1 cellular context compared by ENCODE assay signal in genomic region chr19:49453013-49453756, GRCh38.
A peak's percentile ranks its signal among the peaks of the same experiment; 100 is the strongest.
TF ChIP-seq lines count a peak whose summit lies in the region.

ALDH16A1 (plus strand) TSS chr19:49453225; CDS start chr19:49453332, 107 bp downstream.

TF ChIP-seq in K562, 482 proteins besides CTCF, POLR2A, EP300 and RAD21 (continued from another document and continues in another):
- TF ChIP-seq FOXP4 (CRISPR knock-in tag; IDR thresholded peaks at IDR 0.05; ENCODE audit: borderline replicate concordance) (no peak), E2F4 (CRISPR knock-in tag; IDR thresholded peaks at IDR 0.05; ENCODE audit: low read depth) (peak; percentile 95), ARHGAP35 (IDR thresholded peaks at IDR 0.05; ENCODE audit: partially characterized antibody) (no peak), ZNF561 (CRISPR knock-in tag; conservative IDR thresholded peaks at IDR 0.05) (no peak), ZNF174 (CRISPR knock-in tag; IDR thresholded peaks at IDR 0.05) (no peak), KAT8 (IDR thresholded peaks at IDR 0.05; ENCODE audit: low read depth) (no peak), MGA (IDR thresholded peaks at IDR 0.05) (peak; percentile 70), EZH2 (IDR thresholded peaks at IDR 0.05; ENCODE audit: borderline replicate concordance, low read depth, low read length) (no peak), THRA (IDR thresholded peaks at IDR 0.05) (no peak), FOXP1 (CRISPR knock-in tag; IDR thresholded peaks at IDR 0.05) (peak; percentile 75; the same call in 1 of the 2 replicates), ETV1 (tag; conservative IDR thresholded peaks at IDR 0.05; ENCODE audit: low read depth) (no peak; the same call in 1 of the 2 replicates), TRIM24 (IDR thresholded peaks at IDR 0.05) (no peak), BRCA1 (IDR thresholded peaks at IDR 0.05) (no peak), BRCA1 (CRISPR knock-in tag; IDR thresholded peaks at IDR 0.05) (no peak), MNT (conservative IDR thresholded peaks at IDR 0.05) (peak in 1 of 2 experiments; percentile 74; a peak in 3 of 4 replicates), SAFB2 (IDR thresholded peaks at IDR 0.05; ENCODE audit: borderline replicate concordance, low read depth, low read length, severe bottlenecking) (no peak), VEZF1 (CRISPR knock-in tag; IDR thresholded peaks at IDR 0.05) (peak; percentile 61; the same call in 1 of the 2 replicates), ZNF551 (CRISPR knock-in tag; IDR thresholded peaks at IDR 0.05) (no peak), CEBPZ (IDR thresholded peaks at IDR 0.05; ENCODE audit: borderline replicate concordance, low read depth, low read length) (no peak), BRD9 (IDR thresholded peaks at IDR 0.05; ENCODE audit: low read depth, partially characterized antibody) (no peak), ADNP (tag; IDR thresholded peaks at IDR 0.05) (no peak), ZNF24 (IDR thresholded peaks at IDR 0.05) (no peak; the same call in 1 of the 2 replicates), ARID3B (CRISPR knock-in tag; IDR thresholded peaks at IDR 0.05; ENCODE audit: borderline replicate concordance) (no peak), PTBP1 (IDR thresholded peaks at IDR 0.05; ENCODE audit: low read depth, low read length) (no peak), HOMEZ (CRISPR knock-in tag; IDR thresholded peaks at IDR 0.05) (no peak), NR2C1 (IDR thresholded peaks at IDR 0.05) (peak; percentile 22; the same call in 1 of the 2 replicates), NR2C1 (tag; IDR thresholded peaks at IDR 0.05) (no peak), FOXA1 (IDR thresholded peaks at IDR 0.05; ENCODE audit: borderline replicate concordance) (no peak)
